In genomic region chr20:25553819-25554296, GRCh38 we compare ENCODE assay signal across 8 cellular contexts. TPM values are rescaled to one million over a fixed set of nuclear protein-coding genes. Genes with fewer than 3 reads are reported as not detected.
DNase-seq lines count a peak whose midpoint lies in the region; ATAC-seq and TF ChIP-seq lines count a peak whose summit lies in the region.

No MANE protein-coding gene starts in this region.

- TF ChIP-seq CTCF in C4-2B (conservative IDR thresholded peaks at IDR 0.05) = no peak
- TF ChIP-seq CTCF in IMR-90 (conservative IDR thresholded peaks at IDR 0.05; ENCODE audit: low read depth, low read length) = no peak
- TF ChIP-seq CTCF in mesothelial cell of epicardium (IDR thresholded peaks at IDR 0.05; ENCODE audit: unreplicated experiment) = no peak
- TF ChIP-seq CTCF in tibial artery (IDR thresholded peaks at IDR 0.05) = no peak

- H2BK5ac ChIP-seq in IMR-90 (ENCODE audit: low read depth, low read length, poor library complexity, severe bottlenecking) = no peak overlapping the region
- H2BK5ac ChIP-seq in trophoblast cell (ENCODE audit: low read depth, low read length, poor library complexity) = no peak overlapping the region

- H4K5ac ChIP-seq in IMR-90 (ENCODE audit: low read depth, low read length) = no peak overlapping the region

- intact Hi-C loops in IMR-90 (cut with micrococcal nuclease) (loop anchor here (2.0 kb wide), 1 partner anchor 21 kb away; no protein-coding TSS in a partner anchor), tibial artery (cut with DNase I; ENCODE audit: low total_unique reads) (no loop called here)

- no peak overlapping the region for H2BK20ac ChIP-seq in IMR-90 (ENCODE audit: low read depth, low read length)

- peak overlapping the region; percentile 17 for H2AK9ac ChIP-seq in IMR-90 (replicated peaks; ENCODE audit: low read depth, low read length, poor library complexity)

- no peak overlapping the region for H2BK120ac ChIP-seq in IMR-90 (ENCODE audit: low read depth, low read length)
- no peak overlapping the region for H2BK120ac ChIP-seq in trophoblast cell (ENCODE audit: insufficient read depth, low read length, poor library complexity)

- TF ChIP-seq RAD21 in IMR-90 (IDR thresholded peaks at IDR 0.05; ENCODE audit: low read length) = no peak

- no TSS peak for BruUV-seq in IMR-90 (replicated peaks; lab: Mats Ljungman, UMichigan)

- H3K79me1 ChIP-seq in IMR-90 (ENCODE audit: low read depth in 1 of 2, low read length in 2 of 2) = peaks cover 11 to 66% of the 10 kb centered on the region in 2 experiments; a peak in 3 of 4 replicates
- peaks cover 12% of the 10 kb centered on the region for H3K79me1 ChIP-seq in trophoblast cell (ENCODE audit: low read length)

- CTCF ChIA-PET in IMR-90 (lab: Yijun Ruan, JAX) = interaction anchor here (1.1 to 1.3 kb wide), 2 partner anchors 9 to 14 kb away, joined by 3 read pairs; no protein-coding TSS in a partner anchor

- ATAC-seq in IMR-90 (ENCODE audit: low read depth) (peak; percentile 74), GM18870 (IDR thresholded peaks at IDR 0.05; ENCODE audit: unreplicated experiment) (no peak)

- no peak overlapping the region for H2BK12ac ChIP-seq in trophoblast cell (ENCODE audit: low read length)

- POLR2A ChIA-PET in IMR-90 (lab: Charles Lee; ENCODE audit: unreplicated experiment) = no interaction called here

- H3K23ac ChIP-seq in IMR-90 (ENCODE audit: low read depth, low read length) (no peak overlapping the region), trophoblast cell (ENCODE audit: low read length) (no peak overlapping the region)

- no peaks in the 10 kb centered on the region for H3K9me3 ChIP-seq in IMR-90 (ENCODE audit: control insufficient read depth, insufficient read depth, low read length)
- H3K9me3 ChIP-seq in trophoblast cell (ENCODE audit: insufficient read depth, low read depth, low read length) = no peaks in the 10 kb centered on the region
- H3K9me3 ChIP-seq in tibial artery = no peaks in the 10 kb centered on the region

- WGBS in IMR-90 (ENCODE audit: extremely low coverage in 2 of 2, insufficient read length in 1 of 2), 2 experiments = 66% methylated on average over 5 of the region's 6 CpGs; no CpG with 5 or more reads in 1 of the 2 experiments
- no CpG with 5 or more reads among the region's 6 CpGs for WGBS in trophoblast cell (ENCODE audit: extremely low coverage, insufficient coverage, insufficient read length)

- H3K4me1 Mint-ChIP-seq in mesothelial cell of epicardium = peaks cover 46% of the 10 kb centered on the region

- H3K9ac ChIP-seq in IMR-90 (ENCODE audit: low read depth, low read length) (no peak overlapping the region), trophoblast cell (ENCODE audit: low read length) (no peak overlapping the region)

- H3K4ac ChIP-seq in IMR-90 (ENCODE audit: low read depth, low read length) (peak overlapping the region; percentile 24; the same call in 1 of the 2 replicates), trophoblast cell (ENCODE audit: low read depth, low read length) (no peak overlapping the region)

- no peak overlapping the region for H3K4me3 ChIP-seq in IMR-90 (ENCODE audit: insufficient read depth, low read depth, low read length)
- H3K4me3 ChIP-seq in trophoblast cell (ENCODE audit: low read depth, low read length) = no peak overlapping the region
- no peak overlapping the region for H3K4me3 ChIP-seq in tibial artery

- no peak overlapping the region for H4K12ac ChIP-seq in trophoblast cell (ENCODE audit: low read depth, low read length)

- H4K8ac ChIP-seq in IMR-90 (ENCODE audit: low read depth in 2 of 2, low read length in 2 of 2) (no peak overlapping the region), trophoblast cell (ENCODE audit: low read depth, low read length) (no peak overlapping the region)

- peaks cover 33% of the 10 kb centered on the region for H3K9me1 ChIP-seq in IMR-90 (ENCODE audit: insufficient read depth, low read length)

- no peak overlapping the region for H3K4me3 Mint-ChIP-seq in mesothelial cell of epicardium

- H3K27ac Mint-ChIP-seq in mesothelial cell of epicardium = peak overlapping the region; percentile 92

- H4K20me1 ChIP-seq in IMR-90 (ENCODE audit: insufficient read depth, low read length) = peaks cover 37% of the 10 kb centered on the region

- H3K79me2 ChIP-seq in trophoblast cell (ENCODE audit: control insufficient read depth, insufficient read depth, low read length, poor library complexity) = peaks cover 3% of the 10 kb centered on the region

- peaks cover 24% of the 10 kb centered on the region for H3K4me1 ChIP-seq in IMR-90 (ENCODE audit: control insufficient read depth, insufficient read depth, low read length)
- peaks cover 17 to 23% of the 10 kb centered on the region in 2 experiments for H3K4me1 ChIP-seq in trophoblast cell (ENCODE audit: control insufficient read depth in 1 of 2, insufficient read depth in 2 of 2, low read length in 2 of 2)
- H3K4me1 ChIP-seq in tibial artery = peaks cover 0 to 17% (median 9%) of the 10 kb centered on the region in 4 donors

- no peak overlapping the region for H4K91ac ChIP-seq in IMR-90 (ENCODE audit: insufficient read depth, low read depth, low read length)
- H4K91ac ChIP-seq in trophoblast cell (ENCODE audit: low read depth, low read length) = no peak overlapping the region

- no peaks in the 10 kb centered on the region for H3K27me3 Mint-ChIP-seq in mesothelial cell of epicardium (ENCODE audit: low read depth)

- peaks cover 3% of the 10 kb centered on the region; the same call in 1 of the 2 replicates for H3K36me3 ChIP-seq in IMR-90 (ENCODE audit: control insufficient read depth, insufficient read depth, low read length)
- no peaks in the 10 kb centered on the region for H3K36me3 ChIP-seq in trophoblast cell (ENCODE audit: control insufficient read depth in 1 of 2, insufficient read depth in 2 of 2, low read length in 2 of 2)
- H3K36me3 ChIP-seq in tibial artery = no peaks in the 10 kb centered on the region

- dilution Hi-C loops in IMR-90 (cut with HindIII; ENCODE audit: low sequenced_read_pairs, unreplicated experiment) = no loop called here

- no peak overlapping the region for H3K18ac ChIP-seq in IMR-90 (ENCODE audit: low read depth, low read length)
- H3K18ac ChIP-seq in trophoblast cell (ENCODE audit: low read length) = no peak overlapping the region

- no peak overlapping the region for H3K14ac ChIP-seq in IMR-90 (replicated peaks; ENCODE audit: low read depth, low read length)
- H3K14ac ChIP-seq in trophoblast cell (ENCODE audit: low read length) = no peak overlapping the region

- peak overlapping the region; percentile 63 for H2AFZ ChIP-seq in IMR-90 (replicated peaks; ENCODE audit: low read length, poor library complexity)
- no peak overlapping the region for H2AFZ ChIP-seq in trophoblast cell (ENCODE audit: insufficient read depth, low read length, poor library complexity)

- no peak overlapping the region for H3K4me2 ChIP-seq in IMR-90 (ENCODE audit: low read depth, low read length)
- H3K4me2 ChIP-seq in trophoblast cell (ENCODE audit: low read length) = no peak overlapping the region

- H3K56ac ChIP-seq in IMR-90 (ENCODE audit: extremely low read depth, insufficient read depth, low read length) = no peak overlapping the region

- TF ChIP-seq POLR2A in IMR-90 (IDR thresholded peaks at IDR 0.05; ENCODE audit: low read depth, low read length) = no peak

- H3K36me3 Mint-ChIP-seq in mesothelial cell of epicardium = peaks cover 10% of the 10 kb centered on the region

- H3K27ac ChIP-seq in C4-2B (0 out of 2 replicates have a peak overlapping the region, but pooled peaks have one; percentile 3), IMR-90 (ENCODE audit: insufficient read depth, low read length) (no peak overlapping the region), trophoblast cell (ENCODE audit: low read depth, low read length) (no peak overlapping the region), tibial artery (no peak overlapping the region)

- peak; percentile 67 for DNase-seq in IMR-90
- peak; percentile 90 for DNase-seq in amniotic epithelial cell (ENCODE audit: low read depth)
- DNase-seq in mesothelial cell of epicardium (ENCODE audit: low spot score in 2 of 2, unreplicated experiment in 2 of 2) = no peak
- no peak for DNase-seq in trophoblast cell
- DNase-seq in stimulated activated CD4-positive, alpha-beta T cell treated with anti-CD3 and anti-CD28 coated beads, Interleukin-2, amount 100 ng/mL, for 48 hours = no peak
- DNase-seq in tibial artery = no peak

- in situ Hi-C loops in IMR-90 (cut with MboI; ENCODE audit: low sequenced_read_pairs) = no loop called here

- H2BK15ac ChIP-seq in IMR-90 (ENCODE audit: low read depth, low read length) = no peak overlapping the region

- no peaks in the 10 kb centered on the region for H3K9me3 Mint-ChIP-seq in mesothelial cell of epicardium

- H2AK5ac ChIP-seq in IMR-90 (ENCODE audit: low read depth, low read length) (peak overlapping the region; percentile 58; the same call in 1 of the 2 replicates), trophoblast cell (ENCODE audit: low read length) (no peak overlapping the region)

- H3K27me3 ChIP-seq in IMR-90 (ENCODE audit: control insufficient read depth, insufficient read depth, low read length) (no peaks in the 10 kb centered on the region), trophoblast cell (ENCODE audit: insufficient read depth, low read length) (no peaks in the 10 kb centered on the region), tibial artery (no peaks in the 10 kb centered on the region)

TF ChIP-seq in IMR-90, 13 proteins besides CTCF, POLR2A, EP300 and RAD21:
- TF ChIP-seq MXI1 (IDR thresholded peaks at IDR 0.05; ENCODE audit: borderline replicate concordance, low read depth, low read length) (no peak), MAFK (IDR thresholded peaks at IDR 0.05; ENCODE audit: low read depth, low read length) (no peak), FOS (IDR thresholded peaks at IDR 0.05; ENCODE audit: low read depth, low read length) (no peak)
TF ChIP-seq in IMR-90: peak in this region for 0.

RNA-seq across cellular contexts. Expression of gene NINL, which starts 31.5 kb away (rescaled TPM):
- total RNA-seq in IMR-90 (2012; rRNA removed) = 3.0 and 3.6 TPM in 2 replicates
- 10.4 and 11.2 TPM in 2 replicates for polyA plus RNA-seq in IMR-90 (2012; rRNA removed)
- polyA plus RNA-seq in IMR-90 (2012; cell fraction: cytosol; rRNA removed) = 4.6 and 6.5 TPM in 2 replicates
- 41.6 and 58.2 TPM in 2 replicates for polyA plus RNA-seq in IMR-90 (2012; cell fraction: nucleus; rRNA removed; ENCODE audit: low replicate concordance)
- total RNA-seq in mesothelial cell of epicardium = 79.4 to 85.9 TPM (median 83.5 TPM) in 3 replicates
- polyA plus RNA-seq in trophoblast cell (2013) = 11.3 TPM in 2 replicates

Comparison
In these comparisons a context has a peak if more than half of its experiments do, and no peak if none do; other contexts are left out.
1. DNase-seq: peak in IMR-90 (single experiment) and amniotic epithelial cell (single experiment); none in mesothelial cell of epicardium (0 of 2), trophoblast cell (0 of 2), stimulated activated CD4-positive, alpha-beta T cell treated with anti-CD3 and anti-CD28 coated beads, Interleukin-2, amount 100 ng/mL, for 48 hours (0 of 2) and tibial artery (0 of 2).
2. RNA of gene NINL, which starts 31.5 kb away (total RNA-seq): 79.4 to 85.9 TPM in mesothelial cell of epicardium; 3.0 to 3.6 TPM in IMR-90; every median in the first group is over 10 times any median in the second.